ENCODE assay signal across 1 cellular context in the genomic region with DNA sequence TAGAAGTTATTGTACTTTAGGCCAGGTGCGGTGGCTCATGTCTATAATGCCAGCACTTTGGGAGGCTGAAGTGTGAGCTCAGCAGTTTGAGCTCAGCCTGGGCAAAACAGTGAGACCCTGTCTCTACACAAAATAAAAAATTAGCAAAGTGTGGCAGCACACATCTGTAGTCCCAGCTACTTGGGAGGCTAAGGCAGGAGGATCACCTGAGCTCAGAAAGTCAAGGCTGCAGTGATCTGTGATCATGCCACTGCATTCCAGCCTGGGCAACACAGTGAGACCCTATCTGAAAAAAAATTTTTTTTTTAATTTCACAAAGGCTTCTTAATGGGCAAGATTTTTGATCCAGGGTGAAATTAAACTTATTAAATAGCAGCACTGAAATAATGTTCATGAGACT.
TF ChIP-seq lines count a peak whose summit lies in the region.

No MANE protein-coding gene starts in this region.

TF ChIP-seq in IMR-90, 13 proteins besides CTCF, POLR2A, EP300 and RAD21:
- TF ChIP-seq FOS (IDR thresholded peaks at IDR 0.05; ENCODE audit: low read depth, low read length) = no peak
- TF ChIP-seq CHD1 (IDR thresholded peaks at IDR 0.05; ENCODE audit: low read depth, low read length) = no peak
- TF ChIP-seq MXI1 (IDR thresholded peaks at IDR 0.05; ENCODE audit: borderline replicate concordance, low read depth, low read length) = no peak
- no peak for TF ChIP-seq BHLHE40 (IDR thresholded peaks at IDR 0.05; ENCODE audit: low read depth, low read length)
- TF ChIP-seq MAZ (IDR thresholded peaks at IDR 0.05; ENCODE audit: borderline replicate concordance, low read depth, low read length) = no peak
- TF ChIP-seq CEBPB (IDR thresholded peaks at IDR 0.05; ENCODE audit: low read depth, low read length) = no peak
- TF ChIP-seq NFE2L2 (IDR thresholded peaks at IDR 0.05; ENCODE audit: low read depth, low read length) = no peak
- no peak for TF ChIP-seq SMC3 (IDR thresholded peaks at IDR 0.05; ENCODE audit: low read depth, low read length)
- TF ChIP-seq MAFK (IDR thresholded peaks at IDR 0.05; ENCODE audit: low read depth, low read length) = no peak
- TF ChIP-seq RCOR1 (IDR thresholded peaks at IDR 0.05; ENCODE audit: insufficient replicate concordance, low read length) = no peak
- TF ChIP-seq USF2 (IDR thresholded peaks at IDR 0.05; ENCODE audit: low read depth, low read length) = no peak
- no peak for TF ChIP-seq RFX5 (IDR thresholded peaks at IDR 0.05; ENCODE audit: low read depth, low read length)
- TF ChIP-seq ELK1 (IDR thresholded peaks at IDR 0.05; ENCODE audit: borderline replicate concordance, low read depth, low read length) = no peak
